In genomic region chr1:17494114-17494729, GRCh38 we compare ENCODE assay signal across 1 cellular context.
TF ChIP-seq lines count a peak whose summit lies in the region.

No MANE protein-coding gene starts in this region.

TF ChIP-seq in K562, 482 proteins besides CTCF, POLR2A, EP300 and RAD21 (continued from another document and continues in another):
- TF ChIP-seq ZFX (CRISPR knock-in tag; IDR thresholded peaks at IDR 0.05): no peak
- 0 out of 2 replicates have a peak, but pooled peaks have one; percentile 38 for TF ChIP-seq HCFC1 (IDR thresholded peaks at IDR 0.05; ENCODE audit: low read depth, low read length)
- no peak for TF ChIP-seq TSHZ1 (CRISPR knock-in tag; IDR thresholded peaks at IDR 0.05)
- no peak for TF ChIP-seq SMAD3 (CRISPR knock-in tag; conservative IDR thresholded peaks at IDR 0.05)
- no peak for TF ChIP-seq ELK3 (CRISPR knock-in tag; IDR thresholded peaks at IDR 0.05)
- no peak for TF ChIP-seq ZNF695 (CRISPR knock-in tag; IDR thresholded peaks at IDR 0.05)
- no peak for TF ChIP-seq ZNF239 (CRISPR knock-in tag; IDR thresholded peaks at IDR 0.05)
- TF ChIP-seq NCOA1 (IDR thresholded peaks at IDR 0.05; ENCODE audit: low read depth): no peak
- TF ChIP-seq ZNF586 (CRISPR knock-in tag; conservative IDR thresholded peaks at IDR 0.05): no peak
- TF ChIP-seq ZNF57 (CRISPR knock-in tag; IDR thresholded peaks at IDR 0.05): no peak
- TF ChIP-seq KLF13 (tag; IDR thresholded peaks at IDR 0.05; ENCODE audit: borderline replicate concordance, low read depth): no peak
- TF ChIP-seq SAFB (IDR thresholded peaks at IDR 0.05; ENCODE audit: borderline replicate concordance, low read depth, low read length): no peak
- TF ChIP-seq NCOA2 (IDR thresholded peaks at IDR 0.05; ENCODE audit: partially characterized antibody in 2 of 2): no peak
- no peak for TF ChIP-seq ZNF431 (CRISPR knock-in tag; IDR thresholded peaks at IDR 0.05)
- TF ChIP-seq MEIS2 (IDR thresholded peaks at IDR 0.05; ENCODE audit: partially characterized antibody): no peak
- TF ChIP-seq ZZZ3 (IDR thresholded peaks at IDR 0.05): no peak
- TF ChIP-seq PML (IDR thresholded peaks at IDR 0.05; ENCODE audit: low read length): no peak
- TF ChIP-seq NCOA4 (IDR thresholded peaks at IDR 0.05; ENCODE audit: partially characterized antibody): no peak
- TF ChIP-seq AFF4 (CRISPR knock-in tag; IDR thresholded peaks at IDR 0.05): no peak
- no peak for TF ChIP-seq ZNF146 (CRISPR knock-in tag; IDR thresholded peaks at IDR 0.05; ENCODE audit: unreplicated experiment)
- peak; percentile 57; the same call in 1 of the 2 replicates for TF ChIP-seq EHMT2 (IDR thresholded peaks at IDR 0.05)
- no peak for TF ChIP-seq SRF (CRISPR knock-in tag; IDR thresholded peaks at IDR 0.05)
- peak; percentile 44; the same call in 1 of the 2 replicates for TF ChIP-seq MTA1 (IDR thresholded peaks at IDR 0.05; ENCODE audit: borderline replicate concordance)
- no peak for TF ChIP-seq TAF15 (IDR thresholded peaks at IDR 0.05; ENCODE audit: low read depth, low read length)
- no peak for TF ChIP-seq ZNF3 (CRISPR knock-in tag; IDR thresholded peaks at IDR 0.05)
- TF ChIP-seq SMAD4 (CRISPR knock-in tag; conservative IDR thresholded peaks at IDR 0.05): no peak
- TF ChIP-seq U2AF2 (optimal IDR thresholded peaks at IDR 0.05; ENCODE audit: low read depth, low read length): no peak
- peak; percentile 85 for TF ChIP-seq DPF2 (IDR thresholded peaks at IDR 0.05)
- TF ChIP-seq PHF20 (IDR thresholded peaks at IDR 0.05; ENCODE audit: partially characterized antibody): no peak
- TF ChIP-seq ZKSCAN1 (IDR thresholded peaks at IDR 0.05; ENCODE audit: low read depth, low read length): 0 out of 2 replicates have a peak, but pooled peaks have one; percentile 20
- TF ChIP-seq ADNP (tag; IDR thresholded peaks at IDR 0.05): peak; percentile 27; the same call in 1 of the 2 replicates
- no peak for TF ChIP-seq HDAC8 (tag; IDR thresholded peaks at IDR 0.05)
- TF ChIP-seq GABPA (tag; conservative IDR thresholded peaks at IDR 0.05; ENCODE audit: low read depth): no peak
- peak; percentile 37 for TF ChIP-seq FOS (IDR thresholded peaks at IDR 0.05; ENCODE audit: extremely low read depth, insufficient read length)
- TF ChIP-seq CAMTA2 (CRISPR knock-in tag; conservative IDR thresholded peaks at IDR 0.05): no peak
- TF ChIP-seq HDAC1 (IDR thresholded peaks at IDR 0.05): peak in 1 of 2 experiments; percentile 62; a peak in 2 of 4 replicates
- TF ChIP-seq PRDM10 (IDR thresholded peaks at IDR 0.05; ENCODE audit: partially characterized antibody): no peak
- TF ChIP-seq ERF (CRISPR knock-in tag; IDR thresholded peaks at IDR 0.05): no peak
- no peak for TF ChIP-seq FIP1L1 (IDR thresholded peaks at IDR 0.05; ENCODE audit: low read depth, low read length, poor library complexity, severe bottlenecking)
- TF ChIP-seq ETS1 (conservative IDR thresholded peaks at IDR 0.05; ENCODE audit: control insufficient read depth, low read depth, low read length): no peak
- TF ChIP-seq ZNF395 (CRISPR knock-in tag; IDR thresholded peaks at IDR 0.05): no peak
- TF ChIP-seq PTRF (tag; IDR thresholded peaks at IDR 0.05): no peak
- no peak for TF ChIP-seq HMGXB4 (CRISPR knock-in tag; IDR thresholded peaks at IDR 0.05)
- TF ChIP-seq MLLT1 (IDR thresholded peaks at IDR 0.05): no peak
- no peak for TF ChIP-seq PCBP2 (IDR thresholded peaks at IDR 0.05; ENCODE audit: low read depth, low read length, poor library complexity, severe bottlenecking)
- TF ChIP-seq CBX3 (IDR thresholded peaks at IDR 0.05; ENCODE audit: borderline replicate concordance in 1 of 2, low read length in 2 of 2): peak in 1 of 2 experiments; percentile 83; a peak in 2 of 3 replicates
